Comparison of ENCODE assay signal across 8 cellular contexts in genomic region chr7:30564243-30564892, GRCh38. TPM values are rescaled to one million over a fixed set of nuclear protein-coding genes. Genes with fewer than 3 reads are reported as not detected.
A peak's percentile ranks its signal among the peaks of the same experiment; 100 is the strongest.
DNase-seq lines count a peak whose midpoint lies in the region; ATAC-seq and TF ChIP-seq lines count a peak whose summit lies in the region.

No MANE protein-coding gene starts in this region.

- no peaks in the 10 kb centered on the region for H3K9me3 ChIP-seq in heart left ventricle

- WGBS in heart left ventricle, 4 donors = 41 to 50% (median 45%) methylated on average over 6 to 7 of the region's 7 CpGs

- H3K9me3 Mint-ChIP-seq in activated naive CD8-positive, alpha-beta T cell treated with anti-CD3 and anti-CD28 coated beads, Interleukin-2, amount 50 U/mL, for 24 hours = no peaks in the 10 kb centered on the region

- H3K4me3 Mint-ChIP-seq in activated naive CD8-positive, alpha-beta T cell treated with anti-CD3 and anti-CD28 coated beads, Interleukin-2, amount 50 U/mL, for 24 hours = no peak overlapping the region

- DNase-seq in NCI-H1417 (lab: John Stamatoyannopoulos, UW) (peak; percentile 73 to 95 (median 74)), SW480 (ENCODE audit: low spot score) (peak; percentile 90), heart left ventricle (peak; percentile 76 to 83 (median 79)), putamen (ENCODE audit: low spot score) (peak; percentile 86)
- peak; percentile 77 for DNase-seq in activated naive CD8-positive, alpha-beta T cell treated with anti-CD3 and anti-CD28 coated beads, Interleukin-2, amount 50 U/mL, for 24 hours

- H3K4me1 ChIP-seq in heart left ventricle = peaks cover 0 to 23% (median 1%) of the 10 kb centered on the region in 12 donors

- peak; percentile 84 for TF ChIP-seq CTCF in GM12874 (IDR thresholded peaks at IDR 0.05; ENCODE audit: insufficient read depth, low read depth, low read length)
- peak; percentile 74 to 90 (median 86) for TF ChIP-seq CTCF in heart left ventricle (IDR thresholded peaks at IDR 0.05)

- H3K27me3 ChIP-seq in heart left ventricle = no peaks in the 10 kb centered on the region

- H3K27me3 Mint-ChIP-seq in activated naive CD8-positive, alpha-beta T cell treated with anti-CD3 and anti-CD28 coated beads, Interleukin-2, amount 50 U/mL, for 24 hours = no peaks in the 10 kb centered on the region

- H3K36me3 ChIP-seq in heart left ventricle = peaks cover 0 to 83% (median 48%) of the 10 kb centered on the region in 9 donors

- H3K4me1 Mint-ChIP-seq in activated naive CD8-positive, alpha-beta T cell treated with anti-CD3 and anti-CD28 coated beads, Interleukin-2, amount 50 U/mL, for 24 hours = peaks cover 7% of the 10 kb centered on the region

- H3K27ac Mint-ChIP-seq in activated naive CD8-positive, alpha-beta T cell treated with anti-CD3 and anti-CD28 coated beads, Interleukin-2, amount 50 U/mL, for 24 hours = no peak overlapping the region

- H3K36me3 Mint-ChIP-seq in activated naive CD8-positive, alpha-beta T cell treated with anti-CD3 and anti-CD28 coated beads, Interleukin-2, amount 50 U/mL, for 24 hours (ENCODE audit: low read depth) = peaks cover 22% of the 10 kb centered on the region

- intact Hi-C loops in heart left ventricle (cut with DNase I) = loop anchor here (1.0 to 10.0 kb wide), 14 partner anchors 15 to 410 kb away; no protein-coding TSS in a partner anchor

- H3K4me3 ChIP-seq in heart left ventricle = no peak overlapping the region

- ATAC-seq in HG02759 (IDR thresholded peaks at IDR 0.05; ENCODE audit: unreplicated experiment) = peak; percentile 98
- ATAC-seq in activated naive CD8-positive, alpha-beta T cell treated with anti-CD3 and anti-CD28 coated beads, Interleukin-2, amount 50 U/mL, for 24 hours = peak; percentile 92
- peak; percentile 81 to 94 (median 94) for ATAC-seq in heart left ventricle
- no peak for ATAC-seq in GM21381 (IDR thresholded peaks at IDR 0.05; ENCODE audit: unreplicated experiment)

- H3K27ac ChIP-seq in heart left ventricle = no peak overlapping the region

- no peak for TF ChIP-seq POLR2A in heart left ventricle (IDR thresholded peaks at IDR 0.05)

RNA-seq across cellular contexts. Expression of gene GARS1, which starts 30.3 kb away (rescaled TPM):
- total RNA-seq in heart left ventricle = 10 to 100 TPM; 32.7 to 70.2 (median 47.3) TPM
- polyA plus RNA-seq in heart left ventricle = 10 to 100 TPM; 48.5 to 96.2 TPM

RNA-seq across cellular contexts. Expression of gene GGCT, which starts 59.7 kb away (rescaled TPM):
- total RNA-seq in heart left ventricle = 10 to 100 TPM; 14.1 to 23.6 (median 17.8) TPM
- polyA plus RNA-seq in heart left ventricle = 10 to 100 TPM; 33.2 to 54.3 TPM
